Comparison of ENCODE assay signal across 1 cellular context in genomic region chr20:47912165-47912564, GRCh38.
A peak's percentile ranks its signal among the peaks of the same experiment; 100 is the strongest.
TF ChIP-seq lines count a peak whose summit lies in the region.

No MANE protein-coding gene starts in this region.

TF ChIP-seq in HepG2, 621 proteins besides CTCF, POLR2A, EP300 and RAD21 (continued from another document):
- 0 out of 2 replicates have a peak, but pooled peaks have one; percentile 35 for TF ChIP-seq PRDM10 (CRISPR knock-in tag; IDR thresholded peaks at IDR 0.05; ENCODE audit: low read depth)
- 0 out of 2 replicates have a peak, but pooled peaks have one; percentile 29 for TF ChIP-seq ZNF614 (CRISPR knock-in tag; IDR thresholded peaks at IDR 0.05; ENCODE audit: borderline replicate concordance)
- TF ChIP-seq SOX5 (CRISPR knock-in tag; IDR thresholded peaks at IDR 0.05; ENCODE audit: borderline replicate concordance): 0 out of 2 replicates have a peak, but pooled peaks have one; percentile 28
- peak; percentile 64 for TF ChIP-seq ZNF687 (CRISPR knock-in tag; IDR thresholded peaks at IDR 0.05)
- peak; percentile 8; the same call in 1 of the 2 replicates for TF ChIP-seq ZFX (CRISPR knock-in tag; IDR thresholded peaks at IDR 0.05; ENCODE audit: low read depth)
- TF ChIP-seq ZKSCAN5 (CRISPR knock-in tag; IDR thresholded peaks at IDR 0.05): 0 out of 2 replicates have a peak, but pooled peaks have one; percentile 19
TF ChIP-seq in HepG2: peak in this region for 7; not testable (repeated sequence) for 614.
